ENCODE assay signal across 14 cellular contexts in genomic region chr15:28274211-28274610, GRCh38. TPM values are rescaled to one million over a fixed set of nuclear protein-coding genes. Genes with fewer than 3 reads are reported as not detected.
DNase-seq lines count a peak whose midpoint lies in the region; ATAC-seq, FAIRE-seq and TF ChIP-seq lines count a peak whose summit lies in the region.
"Had no signal": no experiment of that assay in that cellular context is flagged by ENCODE, and none has a peak within 500 bp of the region (broad histone marks: within the 10 kb centered on the region; RNA-seq: fewer than 3 reads in every experiment).

No MANE protein-coding gene starts in this region.

- H3K18ac ChIP-seq in H1 (ENCODE audit: extremely low read depth, low read length) = no peak overlapping the region

- TF ChIP-seq CTCF in cardiac muscle cell (IDR thresholded peaks at IDR 0.05; ENCODE audit: low read depth, low read length) (no peak), left ventricle myocardium inferior (IDR thresholded peaks at IDR 0.05; ENCODE audit: borderline replicate concordance) (no peak), H1 (IDR thresholded peaks at IDR 0.05; ENCODE audit: control extremely low read depth in 1 of 3, insufficient read depth in 1 of 3, low read depth in 1 of 3, low read length in 3 of 3) (no peak), mesothelial cell of epicardium (IDR thresholded peaks at IDR 0.05; ENCODE audit: unreplicated experiment) (no peak), type B pancreatic cell (conservative IDR thresholded peaks at IDR 0.05) (no peak)

- no peak overlapping the region for H2BK120ac ChIP-seq in H1 (replicated peaks; ENCODE audit: low read depth, low read length)

- no peaks in the 10 kb centered on the region for H3K79me1 ChIP-seq in H1 (ENCODE audit: low read depth, low read length)

- no peak overlapping the region for H2BK20ac ChIP-seq in H1 (ENCODE audit: low read length)

- intact Hi-C loops in left ventricle myocardium inferior (cut with micrococcal nuclease) = no loop called here
- intact Hi-C loops in activated CD4-positive, alpha-beta T cell treated with anti-CD3 and anti-CD28 coated beads for 36 hours (cut with DNase I, micrococcal nuclease) = no loop called here

- H3K56ac ChIP-seq in H1 (replicated peaks; ENCODE audit: insufficient read length, low read depth, low read length) = no peak overlapping the region

- no peaks in the 10 kb centered on the region for H3K27me3 ChIP-seq in cardiac muscle cell
- H3K27me3 ChIP-seq in left ventricle myocardium inferior (ENCODE audit: low read depth) = no peaks in the 10 kb centered on the region
- no peaks in the 10 kb centered on the region for H3K27me3 ChIP-seq in H1 (replicated peaks in 1 of 4; ENCODE audit: control insufficient read depth in 3 of 4, extremely low read depth in 1 of 4, insufficient read depth in 3 of 4, low read length in 3 of 4)
- H3K27me3 ChIP-seq: BLaER1 had no signal

- H3K4me3 Mint-ChIP-seq in mesothelial cell of epicardium = no peak overlapping the region
- H3K4me3 Mint-ChIP-seq in type B pancreatic cell = no peak overlapping the region
- no peak overlapping the region for H3K4me3 Mint-ChIP-seq in activated CD4-positive, alpha-beta T cell treated with anti-CD3 and anti-CD28 coated beads for 36 hours
- H3K4me3 Mint-ChIP-seq: CD8-positive, alpha-beta memory T cell had no signal

- H3K23me2 ChIP-seq in H1 (ENCODE audit: low read depth, low read length) = no peaks in the 10 kb centered on the region

- H3K4me1 Mint-ChIP-seq in mesothelial cell of epicardium (peaks cover 4% of the 10 kb centered on the region), type B pancreatic cell (ENCODE audit: unreplicated experiment) (peaks cover 13% of the 10 kb centered on the region)
- H3K4me1 Mint-ChIP-seq in activated CD4-positive, alpha-beta T cell treated with anti-CD3 and anti-CD28 coated beads for 36 hours = no peaks in the 10 kb centered on the region
- H3K4me1 Mint-ChIP-seq: CD8-positive, alpha-beta memory T cell had no signal

- CTCF ChIA-PET in H1 (lab: Charles Lee; ENCODE audit: partially characterized antibody) = interaction anchor here (0.5 to 1.6 kb wide), 3 partner anchors 14 to 566 kb away, joined by 3 to 5 read pairs (median 4); no protein-coding TSS in a partner anchor
- CTCF ChIA-PET in activated CD4-positive, alpha-beta T cell treated with anti-CD3 and anti-CD28 coated beads for 36 hours (lab: Charles Lee) = interaction anchor here (1.6 kb wide), 1 partner anchor 148 kb away, joined by 3 read pairs; no protein-coding TSS in a partner anchor

- H3K4me3 ChIP-seq in cardiac muscle cell = no peak overlapping the region
- H3K4me3 ChIP-seq in left ventricle myocardium inferior = no peak overlapping the region
- no peak overlapping the region for H3K4me3 ChIP-seq in H1 (ENCODE audit: extremely low read depth in 1 of 4, insufficient read depth in 2 of 4, low read depth in 3 of 4, low read length in 4 of 4)
- H3K4me3 ChIP-seq: BLaER1 had no signal

- H3K27ac ChIP-seq in cardiac muscle cell (peak overlapping the region; percentile 42), left ventricle myocardium inferior (replicated peaks) (no peak overlapping the region), H1 (ENCODE audit: low read depth, low read length) (no peak overlapping the region)
- H3K27ac ChIP-seq: 22Rv1, BLaER1 had no signal

- no peaks in the 10 kb centered on the region for H3K4me1 ChIP-seq in cardiac muscle cell (ENCODE audit: low read depth)
- H3K4me1 ChIP-seq in left ventricle myocardium inferior = peaks cover 15% of the 10 kb centered on the region
- no peaks in the 10 kb centered on the region; a peak in 1 of 7 replicates for H3K4me1 ChIP-seq in H1 (replicated peaks in 1 of 4; ENCODE audit: control insufficient read depth in 3 of 4, insufficient read depth in 4 of 4, low read length in 3 of 4)
- H3K4me1 ChIP-seq: Caco-2 had no signal

- H4K5ac ChIP-seq in H1 (ENCODE audit: insufficient read length, low read depth, low read length) = no peak overlapping the region

- FAIRE-seq in H1 (lab: Jason Lieb, UNC) = no peak

- H2AK5ac ChIP-seq in H1 (ENCODE audit: low read depth, low read length) = no peak overlapping the region

- H3K9me3 ChIP-seq in cardiac muscle cell (ENCODE audit: low read depth) (no peaks in the 10 kb centered on the region), left ventricle myocardium inferior (replicated peaks) (no peaks in the 10 kb centered on the region), H1 (ENCODE audit: insufficient read depth in 2 of 2, low read depth in 1 of 2, low read length in 1 of 2) (no peaks in the 10 kb centered on the region)
- H3K9me3 ChIP-seq: BLaER1, Caco-2 had no signal

- POLR2A ChIA-PET in H1 (lab: Charles Lee; ENCODE audit: partially characterized antibody) = no interaction called here
- POLR2A ChIA-PET in activated CD4-positive, alpha-beta T cell treated with anti-CD3 and anti-CD28 coated beads for 36 hours (lab: Charles Lee) = no interaction called here

- no peak for TF ChIP-seq POLR2A in H1 (IDR thresholded peaks at IDR 0.05; ENCODE audit: control extremely low read depth in 1 of 2, low read depth in 2 of 2, low read length in 2 of 2)

- no peak overlapping the region; the same call in 1 of the 2 replicates for H2BK5ac ChIP-seq in H1 (ENCODE audit: low read depth, low read length)

- H2BK12ac ChIP-seq in H1 (ENCODE audit: low read depth, low read length) = no peak overlapping the region

- no peak overlapping the region for H2AFZ ChIP-seq in H1 (ENCODE audit: low read length)

- no peak for TF ChIP-seq RAD21 in H1 (IDR thresholded peaks at IDR 0.05 in 1 of 2, conservative IDR thresholded peaks at IDR 0.05 in 1 of 2; ENCODE audit: low read depth in 2 of 2, low read length in 2 of 2)

- no peak for ATAC-seq in activated CD4-positive, alpha-beta T cell treated with anti-CD3 and anti-CD28 coated beads for 36 hours

- H4K91ac ChIP-seq in H1 (replicated peaks; ENCODE audit: insufficient read length, low read length) = no peak overlapping the region

- no peak overlapping the region for H3K4ac ChIP-seq in H1 (replicated peaks; ENCODE audit: insufficient read length, low read depth, low read length)

- no peak overlapping the region for H2BK15ac ChIP-seq in H1 (ENCODE audit: low read length)

- WGBS in H1 (ENCODE audit: extremely low coverage in 1 of 2, insufficient coverage in 1 of 2, insufficient read length in 1 of 2, insufficient replicate concordance in 2 of 2, low coverage in 1 of 2, low lambda C conversion rate in 2 of 2, missing lambda C conversion rate in 1 of 2), 2 experiments = 90% methylated on average over 21 of the region's 21 CpGs; no CpG with 5 or more reads in 1 of the 2 experiments

- H4K20me1 ChIP-seq in H1 (replicated peaks in 1 of 2; ENCODE audit: control insufficient read depth in 1 of 2, insufficient read depth in 2 of 2, low read length in 2 of 2) = peaks cover 0 to 5% of the 10 kb centered on the region in 2 experiments

- H3K9me3 Mint-ChIP-seq in mesothelial cell of epicardium (no peaks in the 10 kb centered on the region), type B pancreatic cell (no peaks in the 10 kb centered on the region)
- no peaks in the 10 kb centered on the region for H3K9me3 Mint-ChIP-seq in activated CD4-positive, alpha-beta T cell treated with anti-CD3 and anti-CD28 coated beads for 36 hours (ENCODE audit: low read depth)
- H3K9me3 Mint-ChIP-seq: CD8-positive, alpha-beta memory T cell had no signal

- DNase-seq in cardiac muscle cell (ENCODE audit: low read depth in 1 of 2, low spot score in 1 of 2) = no peak
- DNase-seq in left ventricle myocardium inferior = no peak
- DNase-seq in H1 (ENCODE audit: low read depth in 1 of 2, low spot score in 2 of 2) = no peak
- no peak for DNase-seq in mesothelial cell of epicardium (ENCODE audit: low spot score in 2 of 2, unreplicated experiment in 2 of 2)
- DNase-seq in type B pancreatic cell (ENCODE audit: extremely low spot score, unreplicated experiment) = no peak
- no peak for DNase-seq in OCI-M1 (lab: John Stamatoyannopoulos, UW)
- no peak for DNase-seq in SHP77 (lab: John Stamatoyannopoulos, UW)
- DNase-seq in activated CD4-positive, alpha-beta T cell treated with anti-CD3 and anti-CD28 coated beads for 36 hours = no peak
- DNase-seq: AML-193; Caco-2; CD8-positive, alpha-beta memory T cell; DMS53 had no signal

- H3K4me2 ChIP-seq in H1 (ENCODE audit: insufficient read depth in 1 of 2, low read depth in 2 of 2, low read length in 2 of 2) = no peak overlapping the region
- H3K4me2 ChIP-seq: BLaER1 had no signal

- peak overlapping the region; percentile 71 for H3K27ac Mint-ChIP-seq in mesothelial cell of epicardium
- peak overlapping the region; percentile 1 for H3K27ac Mint-ChIP-seq in type B pancreatic cell
- H3K27ac Mint-ChIP-seq in activated CD4-positive, alpha-beta T cell treated with anti-CD3 and anti-CD28 coated beads for 36 hours = no peak overlapping the region
- H3K27ac Mint-ChIP-seq: CD8-positive, alpha-beta memory T cell had no signal

- H4K8ac ChIP-seq in H1 (ENCODE audit: extremely low read depth, insufficient read depth, low read length) = peak overlapping the region; percentile 73

- TF ChIP-seq EP300 in H1 (IDR thresholded peaks at IDR 0.05; ENCODE audit: borderline replicate concordance in 1 of 2, low read depth in 2 of 2, low read length in 2 of 2) = no peak

- no peak overlapping the region for H3K9ac ChIP-seq in H1 (replicated peaks in 1 of 4; ENCODE audit: extremely low read depth in 1 of 4, low read depth in 3 of 4, low read length in 3 of 4)
- H3K9ac ChIP-seq: BLaER1 had no signal

- H3K36me3 ChIP-seq in cardiac muscle cell (peaks cover 15% of the 10 kb centered on the region), left ventricle myocardium inferior (peaks cover 64% of the 10 kb centered on the region), H1 (ENCODE audit: control insufficient read depth in 2 of 4, insufficient read depth in 4 of 4, low read length in 3 of 4) (peaks cover 2 to 26% (median 19%) of the 10 kb centered on the region in 4 experiments; a peak in 7 of 8 replicates)

- peaks cover 19% of the 10 kb centered on the region for H3K36me3 Mint-ChIP-seq in mesothelial cell of epicardium
- peaks cover 19% of the 10 kb centered on the region for H3K36me3 Mint-ChIP-seq in type B pancreatic cell
- peaks cover 16% of the 10 kb centered on the region for H3K36me3 Mint-ChIP-seq in activated CD4-positive, alpha-beta T cell treated with anti-CD3 and anti-CD28 coated beads for 36 hours (ENCODE audit: low read depth)

- H3K23ac ChIP-seq in H1 (ENCODE audit: insufficient read length) = no peak overlapping the region

- peaks cover 0 to 4% of the 10 kb centered on the region in 2 experiments; a peak in 1 of 4 replicates for H3K79me2 ChIP-seq in H1 (ENCODE audit: control insufficient read depth in 1 of 2, insufficient read depth in 2 of 2, low read length in 2 of 2)

- H3K27me3 Mint-ChIP-seq in mesothelial cell of epicardium (ENCODE audit: low read depth) = no peaks in the 10 kb centered on the region
- H3K27me3 Mint-ChIP-seq in type B pancreatic cell = no peaks in the 10 kb centered on the region
- no peaks in the 10 kb centered on the region for H3K27me3 Mint-ChIP-seq in activated CD4-positive, alpha-beta T cell treated with anti-CD3 and anti-CD28 coated beads for 36 hours
- H3K27me3 Mint-ChIP-seq: CD8-positive, alpha-beta memory T cell had no signal

- no peak overlapping the region for H3K14ac ChIP-seq in H1 (ENCODE audit: insufficient read length)

RNA-seq across cellular contexts. Expression of gene HERC2, which starts 47.8 kb away (rescaled TPM):
- total RNA-seq in cardiac muscle cell = 53.0 and 64.4 TPM in 2 replicates
- polyA plus RNA-seq in cardiac muscle cell = 37.7 and 39.7 TPM in 2 replicates
- total RNA-seq in left ventricle myocardium inferior = 45.8 TPM
- total RNA-seq in H1 (2021; fragmentation: NEBNext Ultra II Directional; extraction: Animal tissue kit (Norgen Biotek cat#: 25700)) = 83.0 and 88.7 TPM in 2 replicates
- 79.2 and 88.7 TPM in 2 replicates for polyA plus RNA-seq in H1 (2011; rRNA removed)
- polyA plus RNA-seq in H1 (2011; cell fraction: cytosol; rRNA removed) = 48.2 TPM
- polyA plus RNA-seq in H1 (2011; cell fraction: nucleus; rRNA removed) = 217 TPM
- polyA plus RNA-seq in H1 (2012, experiment 1 of 2) = 51.5 to 89.8 TPM (median 88.0 TPM) in 4 replicates
- polyA plus RNA-seq in H1 (2012, experiment 2 of 2) = 12.5 TPM
- polyA plus RNA-seq in H1 (2013, experiment 1 of 2) = 44.3 TPM
- polyA plus RNA-seq in H1 (2013, experiment 2 of 2) = 38.8 TPM
- 99.8 and 119 TPM in 2 replicates for polyA minus RNA-seq in H1 (2011; rRNA and poly(A)+ RNA removed)
- polyA minus RNA-seq in H1 (2011; cell fraction: cytosol; rRNA and poly(A)+ RNA removed) = 59.0 TPM
- polyA minus RNA-seq in H1 (2011; cell fraction: nucleus; rRNA and poly(A)+ RNA removed) = 119 TPM
- 78.3 to 85.7 TPM (median 84.6 TPM) in 3 replicates for total RNA-seq in mesothelial cell of epicardium
- total RNA-seq in type B pancreatic cell (ENCODE audit: low replicate concordance) = 57.6 and 80.1 TPM in 2 replicates
- total RNA-seq in activated CD4-positive, alpha-beta T cell treated with anti-CD3 and anti-CD28 coated beads for 36 hours = 10 to 100 TPM; 26.8 to 35.0 TPM
